Comparison of ENCODE assay signal across 11 cellular contexts in genomic region chr1:61640531-61641125, GRCh38.
DNase-seq lines count a peak whose midpoint lies in the region; ATAC-seq and TF ChIP-seq lines count a peak whose summit lies in the region.
"Had no signal": no experiment of that assay in that cellular context is flagged by ENCODE, and none has a peak within 500 bp of the region (broad histone marks: within the 10 kb centered on the region; RNA-seq: fewer than 3 reads in every experiment).

No MANE protein-coding gene starts in this region.

- H3K27me3 ChIP-seq in rectal smooth muscle tissue (ENCODE audit: control insufficient read depth, insufficient read depth, low read length): no peaks in the 10 kb centered on the region

- H3K9ac ChIP-seq in rectal smooth muscle tissue (ENCODE audit: low read length): no peak overlapping the region

- no peak for ATAC-seq in HG03045 (IDR thresholded peaks at IDR 0.05; ENCODE audit: unreplicated experiment)

- H3K4me1 ChIP-seq in rectal smooth muscle tissue (ENCODE audit: control insufficient read depth, insufficient read depth, low read length): peaks cover 18% of the 10 kb centered on the region

- no peaks in the 10 kb centered on the region for H3K36me3 ChIP-seq in rectal smooth muscle tissue (ENCODE audit: control insufficient read depth, insufficient read depth, low read length)

- no peak for TF ChIP-seq CTCF in coronary artery (IDR thresholded peaks at IDR 0.05)

- H3K4me3 ChIP-seq in coronary artery (peak overlapping the region; percentile 59), rectal smooth muscle tissue (ENCODE audit: low read length) (no peak overlapping the region)

- H3K27ac ChIP-seq in coronary artery (peak overlapping the region; percentile 86 to 88), rectal smooth muscle tissue (ENCODE audit: low read depth, low read length) (peak overlapping the region; percentile 64)

- peak; percentile 35 for DNase-seq in CMK (ENCODE audit: low read depth)
- peak; percentile 24 for DNase-seq in NCI-H146 treated with DMSO at 0.1 percent for 48 hours (lab: John Stamatoyannopoulos, UW; ENCODE audit: unreplicated experiment)
- DNase-seq in coronary artery (ENCODE audit: low spot score): no peak
- no peak for DNase-seq in H4 (ENCODE audit: low spot score)
- DNase-seq in RPMI8226: no peak
- DNase-seq in globus pallidus (ENCODE audit: low spot score): no peak
- DNase-seq: activated CD4-positive, alpha-beta T cell treated with anti-CD3 and anti-CD28 coated beads, Interleukin-2, amount 10 ng/mL, durations not matched to agents 7 days and 5 days; NCI-H446 treated with DMSO at 0.1 percent for 48 hours; stimulated activated CD4-positive, alpha-beta T cell treated with anti-CD3 and anti-CD28 coated beads, Interleukin-12 subunit alpha, Interleukin-12 subunit beta, amount 100 ng/mL, for 4 hours had no signal

Comparison
In these comparisons a context has a peak if more than half of its experiments do, and no peak if none do; other contexts are left out.
1. DNase-seq: peak in CMK (single experiment) and NCI-H146 treated with DMSO at 0.1 percent for 48 hours (single experiment); none in coronary artery (single experiment), H4 (single experiment), RPMI8226 (single experiment) and globus pallidus (single experiment).